11 cellular contexts compared by ENCODE assay signal in the genomic region with DNA sequence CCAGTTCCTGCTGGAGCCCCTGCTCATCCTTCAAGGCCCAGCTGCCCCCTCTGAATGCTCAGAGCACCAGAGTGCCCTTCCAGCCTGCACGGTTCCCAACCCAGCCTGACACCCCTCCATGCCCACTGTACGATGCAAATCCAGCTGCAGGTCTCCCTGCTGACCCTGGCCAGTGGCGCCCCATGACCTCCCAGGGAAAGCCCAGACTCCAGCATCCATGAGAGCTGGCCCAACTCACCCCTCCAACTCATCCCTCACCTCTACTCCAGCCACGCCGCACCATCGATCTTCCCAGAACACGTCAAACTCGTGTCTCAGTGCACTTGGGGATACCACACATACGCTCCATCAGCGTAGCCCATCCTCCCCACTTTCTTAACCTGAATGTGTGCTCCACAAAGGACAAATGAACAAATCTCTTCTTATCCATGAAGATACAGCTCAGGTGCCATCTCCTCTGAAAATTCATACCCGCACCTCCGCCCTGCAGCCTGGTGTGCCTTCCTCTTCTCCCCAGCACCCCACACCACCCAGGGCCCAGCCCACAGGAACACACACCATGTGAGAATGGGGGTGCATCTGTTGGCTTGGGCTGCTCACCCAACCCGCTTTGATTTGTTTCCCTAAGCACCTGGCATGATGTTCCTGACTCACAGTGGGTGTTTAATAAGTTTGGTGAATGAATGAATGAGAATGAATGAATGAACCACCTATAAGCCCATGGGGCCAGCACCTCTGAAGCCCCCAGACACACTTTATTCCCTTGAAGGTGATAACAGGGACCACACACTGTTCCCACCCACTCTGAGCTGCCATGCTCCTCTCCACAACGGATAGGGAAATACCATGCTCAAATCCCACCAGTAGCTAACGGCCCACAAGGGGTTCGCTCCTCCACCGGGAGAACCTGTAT. TPM values are rescaled to one million over a fixed set of nuclear protein-coding genes. Genes with fewer than 3 reads are reported as not detected.
A peak's percentile ranks its signal among the peaks of the same experiment; 100 is the strongest.
DNase-seq lines count a peak whose midpoint lies in the region; ATAC-seq, FAIRE-seq and TF ChIP-seq lines count a peak whose summit lies in the region.
"Had no signal": no experiment of that assay in that cellular context is flagged by ENCODE, and none has a peak within 500 bp of the region (broad histone marks: within the 10 kb centered on the region; RNA-seq: fewer than 3 reads in every experiment).

No MANE protein-coding gene starts in this region.

- H3K27me3 Mint-ChIP-seq in endothelial cell (ENCODE audit: unreplicated experiment) = peaks cover 19% of the 10 kb centered on the region
- H3K27me3 Mint-ChIP-seq in osteocyte (ENCODE audit: unreplicated experiment) = no peaks in the 10 kb centered on the region

- no peaks in the 10 kb centered on the region for H3K27me3 ChIP-seq in IMR-90 (ENCODE audit: control insufficient read depth, insufficient read depth, low read length)

- no peak for ATAC-seq in IMR-90 (ENCODE audit: low read depth)

- H3K36me3 ChIP-seq in IMR-90 (ENCODE audit: control insufficient read depth, insufficient read depth, low read length) = no peaks in the 10 kb centered on the region
- H3K36me3 ChIP-seq: thoracic aorta had no signal

- H3K4me1 ChIP-seq in IMR-90 (ENCODE audit: control insufficient read depth, insufficient read depth, low read length) = peaks cover 30% of the 10 kb centered on the region

- peak overlapping the region; percentile 82; the same call in 2 of the 3 replicates for H2BK15ac ChIP-seq in IMR-90 (ENCODE audit: low read depth, low read length)

- intact Hi-C loops in IMR-90 (cut with micrococcal nuclease) = no loop called here

- TF ChIP-seq POLR2A in IMR-90 (IDR thresholded peaks at IDR 0.05; ENCODE audit: low read depth, low read length) (peak; percentile 41; the same call in 1 of the 2 replicates), H54 (IDR thresholded peaks at IDR 0.05; ENCODE audit: low read depth, low read length) (no peak)

- H3K9me3 ChIP-seq in IMR-90 (ENCODE audit: control insufficient read depth, insufficient read depth, low read length) = no peaks in the 10 kb centered on the region
- H3K9me3 ChIP-seq: thoracic aorta had no signal

- in situ Hi-C loops in IMR-90 (cut with MboI; ENCODE audit: low sequenced_read_pairs) = no loop called here

- H3K18ac ChIP-seq in IMR-90 (ENCODE audit: low read depth, low read length) = peak overlapping the region; percentile 50

- H2BK5ac ChIP-seq in IMR-90 (ENCODE audit: low read depth, low read length, poor library complexity, severe bottlenecking) = peak overlapping the region; percentile 65

- no peak for FAIRE-seq in H54 (lab: Jason Lieb, UNC)

- CTCF ChIA-PET in IMR-90 (lab: Yijun Ruan, JAX) = interaction anchor here (0.6 to 1.0 kb wide), 3 partner anchors 27 to 60 kb away, joined by 3 to 4 read pairs (median 4); partner anchors contain the start of gene MAFF

- peak overlapping the region; percentile 94 for H2BK120ac ChIP-seq in IMR-90 (ENCODE audit: low read depth, low read length)

- 85% methylated on average over 13 of the region's 17 CpGs; no CpG with 5 or more reads in 1 of the 2 experiments for WGBS in IMR-90 (ENCODE audit: extremely low coverage in 2 of 2, insufficient read length in 1 of 2), 2 experiments

- H3K9me3 Mint-ChIP-seq in endothelial cell (ENCODE audit: unreplicated experiment) (no peaks in the 10 kb centered on the region), osteocyte (ENCODE audit: unreplicated experiment) (no peaks in the 10 kb centered on the region)

- H2AK9ac ChIP-seq in IMR-90 (replicated peaks; ENCODE audit: low read depth, low read length, poor library complexity) = peak overlapping the region; percentile 79

- H3K23ac ChIP-seq in IMR-90 (ENCODE audit: low read depth, low read length) = peak overlapping the region; percentile 36

- H4K20me1 ChIP-seq in IMR-90 (ENCODE audit: insufficient read depth, low read length) = no peaks in the 10 kb centered on the region; the same call in 1 of the 2 replicates

- TF ChIP-seq CTCF in 22Rv1 (IDR thresholded peaks at IDR 0.05) (no peak), IMR-90 (conservative IDR thresholded peaks at IDR 0.05; ENCODE audit: low read depth, low read length) (no peak), endothelial cell (IDR thresholded peaks at IDR 0.05; ENCODE audit: unreplicated experiment) (no peak), osteocyte (IDR thresholded peaks at IDR 0.05) (no peak)

- H3K9ac ChIP-seq in IMR-90 (ENCODE audit: low read depth, low read length) = no peak overlapping the region

- H2AFZ ChIP-seq in IMR-90 (replicated peaks; ENCODE audit: low read length, poor library complexity) = peak overlapping the region; percentile 82

- no peak overlapping the region for H3K4me3 Mint-ChIP-seq in endothelial cell (ENCODE audit: unreplicated experiment)
- H3K4me3 Mint-ChIP-seq in osteocyte (ENCODE audit: unreplicated experiment) = no peak overlapping the region

- H4K8ac ChIP-seq in IMR-90 (ENCODE audit: low read depth in 2 of 2, low read length in 2 of 2) = peak overlapping the region; percentile 30 to 64

- no peak for DNase-seq in IMR-90
- DNase-seq in endothelial cell (ENCODE audit: low spot score) = no peak
- no peak for DNase-seq in osteocyte (ENCODE audit: extremely low spot score, unreplicated experiment)
- DNase-seq in HT-29 (ENCODE audit: low spot score) = no peak
- no peak for DNase-seq in H54 (ENCODE audit: insufficient read length, low spot score)
- no peak for DNase-seq in NCI-H1105 treated with DMSO at 0.1 percent for 48 hours (lab: John Stamatoyannopoulos, UW)
- DNase-seq in NCI-H526 treated with DMSO at 0.1 percent for 48 hours (lab: John Stamatoyannopoulos, UW) = no peak
- DNase-seq: NCI-H1694; stimulated activated CD4-positive, alpha-beta T cell treated with anti-CD3 and anti-CD28 coated beads, Interleukin-2, amount 100 ng/mL, for 24 hours had no signal

- peak overlapping the region; percentile 75 for H3K27ac Mint-ChIP-seq in endothelial cell (ENCODE audit: unreplicated experiment)
- peak overlapping the region; percentile 69 for H3K27ac Mint-ChIP-seq in osteocyte (ENCODE audit: unreplicated experiment)

- dilution Hi-C loops in IMR-90 (cut with HindIII; ENCODE audit: low sequenced_read_pairs, unreplicated experiment) = no loop called here

- peaks cover 28% of the 10 kb centered on the region for H3K9me1 ChIP-seq in IMR-90 (ENCODE audit: insufficient read depth, low read length)

- H3K4me3 ChIP-seq in IMR-90 (ENCODE audit: insufficient read depth, low read depth, low read length) = no peak overlapping the region
- H3K4me3 ChIP-seq: thoracic aorta had no signal

- peak overlapping the region; percentile 91 for H3K4ac ChIP-seq in IMR-90 (ENCODE audit: low read depth, low read length)

- no TSS peak for BruUV-seq in IMR-90 (replicated peaks; lab: Mats Ljungman, UMichigan)

- peaks cover 0 to 29% of the 10 kb centered on the region in 2 experiments; a peak in 1 of 4 replicates for H3K79me1 ChIP-seq in IMR-90 (ENCODE audit: low read depth in 1 of 2, low read length in 2 of 2)

- peak overlapping the region; percentile 64 for H3K14ac ChIP-seq in IMR-90 (replicated peaks; ENCODE audit: low read depth, low read length)

- H3K4me1 Mint-ChIP-seq in endothelial cell (ENCODE audit: unreplicated experiment) (peaks cover 60% of the 10 kb centered on the region), osteocyte (ENCODE audit: unreplicated experiment) (peaks cover 55% of the 10 kb centered on the region)

- peak overlapping the region; percentile 84 for H2AK5ac ChIP-seq in IMR-90 (ENCODE audit: low read depth, low read length)

- H2BK20ac ChIP-seq in IMR-90 (ENCODE audit: low read depth, low read length) = peak overlapping the region; percentile 93

- H4K5ac ChIP-seq in IMR-90 (ENCODE audit: low read depth, low read length) = peak overlapping the region; percentile 32; the same call in 1 of the 2 replicates

- TF ChIP-seq RAD21 in IMR-90 (IDR thresholded peaks at IDR 0.05; ENCODE audit: low read length) = no peak

- peaks cover 11% of the 10 kb centered on the region for H3K36me3 Mint-ChIP-seq in endothelial cell (ENCODE audit: low read depth, unreplicated experiment)
- no peaks in the 10 kb centered on the region for H3K36me3 Mint-ChIP-seq in osteocyte (ENCODE audit: unreplicated experiment)

- H3K4me2 ChIP-seq in IMR-90 (ENCODE audit: low read depth, low read length) = no peak overlapping the region; the same call in 1 of the 2 replicates

- H3K27ac ChIP-seq in 22Rv1 (peak overlapping the region; percentile 98; the same call in 1 of the 2 replicates), IMR-90 (ENCODE audit: insufficient read depth, low read length) (peak overlapping the region; percentile 70)

- peak overlapping the region; percentile 87 for H4K91ac ChIP-seq in IMR-90 (ENCODE audit: insufficient read depth, low read depth, low read length)

- POLR2A ChIA-PET in IMR-90 (lab: Charles Lee; ENCODE audit: unreplicated experiment) = no interaction called here

- no peak overlapping the region for H3K56ac ChIP-seq in IMR-90 (ENCODE audit: extremely low read depth, insufficient read depth, low read length)

TF ChIP-seq in IMR-90, 13 proteins besides CTCF, POLR2A, EP300 and RAD21 (continues in another document):
- TF ChIP-seq SMC3 (IDR thresholded peaks at IDR 0.05; ENCODE audit: low read depth, low read length) = no peak
- TF ChIP-seq MAFK (IDR thresholded peaks at IDR 0.05; ENCODE audit: low read depth, low read length) = no peak
- TF ChIP-seq, protein P1, sequence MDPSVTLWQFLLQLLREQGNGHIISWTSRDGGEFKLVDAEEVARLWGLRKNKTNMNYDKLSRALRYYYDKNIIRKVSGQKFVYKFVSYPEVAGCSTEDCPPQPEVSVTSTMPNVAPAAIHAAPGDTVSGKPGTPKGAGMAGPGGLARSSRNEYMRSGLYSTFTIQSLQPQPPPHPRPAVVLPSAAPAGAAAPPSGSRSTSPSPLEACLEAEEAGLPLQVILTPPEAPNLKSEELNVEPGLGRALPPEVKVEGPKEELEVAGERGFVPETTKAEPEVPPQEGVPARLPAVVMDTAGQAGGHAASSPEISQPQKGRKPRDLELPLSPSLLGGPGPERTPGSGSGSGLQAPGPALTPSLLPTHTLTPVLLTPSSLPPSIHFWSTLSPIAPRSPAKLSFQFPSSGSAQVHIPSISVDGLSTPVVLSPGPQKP (IDR thresholded peaks at IDR 0.05; ENCODE audit: borderline replicate concordance, low read depth, low read length) = no peak
- TF ChIP-seq BHLHE40 (IDR thresholded peaks at IDR 0.05; ENCODE audit: low read depth, low read length) = no peak

RNA-seq across cellular contexts. Expression of gene PLA2G6, which starts 6.2 kb away (rescaled TPM):
- total RNA-seq in IMR-90 (2012; rRNA removed) = 3.9 and 6.1 TPM in 2 replicates
- polyA plus RNA-seq in IMR-90 (2012; rRNA removed) = 10.3 TPM in 2 replicates
- 2.1 and 4.1 TPM in 2 replicates for polyA plus RNA-seq in IMR-90 (2012; cell fraction: cytosol; rRNA removed)
- 109 and 145 TPM in 2 replicates for polyA plus RNA-seq in IMR-90 (2012; cell fraction: nucleus; rRNA removed; ENCODE audit: low replicate concordance)
- total RNA-seq in endothelial cell (ENCODE audit: unreplicated experiment) = 22.5 TPM
- total RNA-seq in osteocyte = 41.6 and 48.8 TPM in 2 replicates
- 13.0 and 16.1 TPM in 2 replicates for total RNA-seq in HT-29 (2014; rRNA removed; shearing (Covaris generic))

RNA-seq across cellular contexts. Expression of gene MAFF, which starts 26.3 kb away (rescaled TPM):
- total RNA-seq in IMR-90 (2012; rRNA removed) (18.3 and 24.2 TPM in 2 replicates), endothelial cell (ENCODE audit: unreplicated experiment) (3.5 TPM), osteocyte (9.9 and 17.0 TPM in 2 replicates)
- 25.9 and 29.5 TPM in 2 replicates for polyA plus RNA-seq in IMR-90 (2012; rRNA removed)
- 31.9 and 44.3 TPM in 2 replicates for polyA plus RNA-seq in IMR-90 (2012; cell fraction: cytosol; rRNA removed)
- 60.3 and 64.4 TPM in 2 replicates for polyA plus RNA-seq in IMR-90 (2012; cell fraction: nucleus; rRNA removed; ENCODE audit: low replicate concordance)
- total RNA-seq in HT-29 (2014; rRNA removed; shearing (Covaris generic)) = 78.7 and 91.5 TPM in 2 replicates
